Comparison of ENCODE assay signal across 1 cellular context in the genomic region with DNA sequence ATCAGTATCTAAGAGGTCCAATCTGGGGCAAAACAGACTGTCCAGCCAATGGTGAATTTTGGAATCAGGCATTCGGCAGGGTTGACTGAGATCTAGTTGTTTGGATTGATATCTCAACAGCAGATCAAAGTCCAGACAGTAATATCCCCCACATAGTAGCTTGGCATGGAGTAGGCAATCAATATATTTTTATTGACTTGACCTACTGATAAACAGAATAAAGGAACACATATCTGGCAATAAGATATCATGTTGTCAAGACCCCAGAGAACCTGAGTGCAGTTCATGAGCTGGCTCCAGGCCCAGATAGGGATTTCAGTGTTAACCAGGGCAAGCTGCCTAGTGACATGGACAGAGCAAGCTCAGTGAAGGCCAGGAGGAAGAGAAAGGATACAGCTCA.
A peak's percentile ranks its signal among the peaks of the same experiment; 100 is the strongest.
TF ChIP-seq lines count a peak whose summit lies in the region.

No MANE protein-coding gene starts in this region.

TF ChIP-seq in HepG2, 621 proteins besides CTCF, POLR2A, EP300 and RAD21 (continued from another document):
- peak; percentile 33; the same call in 1 of the 2 replicates for TF ChIP-seq ARID3A (IDR thresholded peaks at IDR 0.05; ENCODE audit: low read depth, low read length)
- peak; percentile 14; the same call in 1 of the 2 replicates for TF ChIP-seq NCOR1 (IDR thresholded peaks at IDR 0.05; ENCODE audit: borderline replicate concordance, low read length)
- TF ChIP-seq, protein P1, sequence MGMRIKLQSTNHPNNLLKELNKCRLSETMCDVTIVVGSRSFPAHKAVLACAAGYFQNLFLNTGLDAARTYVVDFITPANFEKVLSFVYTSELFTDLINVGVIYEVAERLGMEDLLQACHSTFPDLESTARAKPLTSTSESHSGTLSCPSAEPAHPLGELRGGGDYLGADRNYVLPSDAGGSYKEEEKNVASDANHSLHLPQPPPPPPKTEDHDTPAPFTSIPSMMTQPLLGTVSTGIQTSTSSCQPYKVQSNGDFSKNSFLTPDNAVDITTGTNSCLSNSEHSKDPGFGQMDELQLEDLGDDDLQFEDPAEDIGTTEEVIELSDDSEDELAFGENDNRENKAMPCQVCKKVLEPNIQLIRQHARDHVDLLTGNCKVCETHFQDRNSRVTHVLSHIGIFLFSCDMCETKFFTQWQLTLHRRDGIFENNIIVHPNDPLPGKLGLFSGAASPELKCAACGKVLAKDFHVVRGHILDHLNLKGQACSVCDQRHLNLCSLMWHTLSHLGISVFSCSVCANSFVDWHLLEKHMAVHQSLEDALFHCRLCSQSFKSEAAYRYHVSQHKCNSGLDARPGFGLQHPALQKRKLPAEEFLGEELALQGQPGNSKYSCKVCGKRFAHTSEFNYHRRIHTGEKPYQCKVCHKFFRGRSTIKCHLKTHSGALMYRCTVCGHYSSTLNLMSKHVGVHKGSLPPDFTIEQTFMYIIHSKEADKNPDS (CRISPR knock-in tag; IDR thresholded peaks at IDR 0.05): no peak
- TF ChIP-seq ERF (CRISPR knock-in tag; IDR thresholded peaks at IDR 0.05): no peak
- no peak for TF ChIP-seq ARHGAP35 (CRISPR knock-in tag; IDR thresholded peaks at IDR 0.05; ENCODE audit: borderline replicate concordance)
- TF ChIP-seq HMG20A (CRISPR knock-in tag; IDR thresholded peaks at IDR 0.05; ENCODE audit: borderline replicate concordance): peak; percentile 20; the same call in 1 of the 2 replicates
- peak; percentile 59 for TF ChIP-seq SALL1 (CRISPR knock-in tag; IDR thresholded peaks at IDR 0.05)
- peak; percentile 24; the same call in 1 of the 2 replicates for TF ChIP-seq PITX1 (CRISPR knock-in tag; IDR thresholded peaks at IDR 0.05)
- peak; percentile 60 for TF ChIP-seq HNF4A (CRISPR knock-in tag; IDR thresholded peaks at IDR 0.05)
- no peak for TF ChIP-seq ZBTB42 (CRISPR knock-in tag; IDR thresholded peaks at IDR 0.05)
- TF ChIP-seq, protein P2, sequence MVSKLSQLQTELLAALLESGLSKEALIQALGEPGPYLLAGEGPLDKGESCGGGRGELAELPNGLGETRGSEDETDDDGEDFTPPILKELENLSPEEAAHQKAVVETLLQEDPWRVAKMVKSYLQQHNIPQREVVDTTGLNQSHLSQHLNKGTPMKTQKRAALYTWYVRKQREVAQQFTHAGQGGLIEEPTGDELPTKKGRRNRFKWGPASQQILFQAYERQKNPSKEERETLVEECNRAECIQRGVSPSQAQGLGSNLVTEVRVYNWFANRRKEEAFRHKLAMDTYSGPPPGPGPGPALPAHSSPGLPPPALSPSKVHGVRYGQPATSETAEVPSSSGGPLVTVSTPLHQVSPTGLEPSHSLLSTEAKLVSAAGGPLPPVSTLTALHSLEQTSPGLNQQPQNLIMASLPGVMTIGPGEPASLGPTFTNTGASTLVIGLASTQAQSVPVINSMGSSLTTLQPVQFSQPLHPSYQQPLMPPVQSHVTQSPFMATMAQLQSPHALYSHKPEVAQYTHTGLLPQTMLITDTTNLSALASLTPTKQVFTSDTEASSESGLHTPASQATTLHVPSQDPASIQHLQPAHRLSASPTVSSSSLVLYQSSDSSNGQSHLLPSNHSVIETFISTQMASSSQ (IDR thresholded peaks at IDR 0.05; ENCODE audit: low read depth): no peak
- TF ChIP-seq, protein P2 (CRISPR knock-in tag; IDR thresholded peaks at IDR 0.05; ENCODE audit: borderline replicate concordance): no peak
- TF ChIP-seq ZNF7 (CRISPR knock-in tag; IDR thresholded peaks at IDR 0.05): no peak
- TF ChIP-seq ARID5B (CRISPR knock-in tag; IDR thresholded peaks at IDR 0.05): 0 out of 2 replicates have a peak, but pooled peaks have one; percentile 53
- peak; percentile 57; the same call in 1 of the 2 replicates for TF ChIP-seq ONECUT2 (CRISPR knock-in tag; IDR thresholded peaks at IDR 0.05)
- no peak for TF ChIP-seq ZNF329 (CRISPR knock-in tag; IDR thresholded peaks at IDR 0.05; ENCODE audit: low read depth)
- no peak for TF ChIP-seq FOXP1 (IDR thresholded peaks at IDR 0.05)
- 0 out of 2 replicates have a peak, but pooled peaks have one; percentile 36 for TF ChIP-seq FOXP1 (CRISPR knock-in tag; IDR thresholded peaks at IDR 0.05)
